In the genomic region with DNA sequence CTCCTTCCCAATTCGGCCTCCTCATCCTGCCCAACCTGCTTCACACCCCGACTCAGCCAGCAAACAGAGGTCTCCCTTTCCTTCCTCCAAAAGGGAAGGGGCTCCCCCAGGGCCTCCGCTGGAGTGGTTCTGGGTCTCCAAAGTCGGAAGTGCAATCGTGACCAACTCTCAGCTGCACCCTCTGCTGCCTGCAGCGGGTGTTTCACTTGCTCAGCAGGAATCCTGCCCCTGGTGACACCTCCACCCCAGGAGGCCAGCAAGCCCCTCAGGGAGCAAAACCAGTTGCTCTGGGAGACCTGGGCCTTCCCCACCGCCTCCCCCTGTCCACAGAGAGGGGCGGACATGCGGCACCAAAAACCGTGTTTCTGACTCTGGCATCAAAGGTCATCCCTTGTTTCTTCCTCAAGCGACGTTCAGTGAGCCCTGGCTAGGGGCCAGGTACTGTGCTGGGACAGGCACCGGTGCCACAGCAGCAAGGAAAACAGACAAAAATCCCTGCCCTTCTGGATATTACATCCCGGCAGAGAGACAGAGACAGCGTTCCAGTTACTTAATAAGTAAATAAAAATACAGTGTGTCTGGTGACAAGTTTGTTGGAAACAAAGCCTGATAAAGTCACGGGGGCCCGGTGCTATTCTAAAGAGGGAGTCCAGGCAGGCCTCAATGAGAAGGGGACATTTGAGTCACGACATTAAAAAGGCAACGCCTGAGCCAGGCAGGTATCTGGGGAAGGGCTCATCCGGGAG, we compare ENCODE assay signal across 11 cellular contexts.
A peak's percentile ranks its signal among the peaks of the same experiment; 100 is the strongest.
DNase-seq lines count a peak whose midpoint lies in the region; ATAC-seq, FAIRE-seq and TF ChIP-seq lines count a peak whose summit lies in the region.
"Had no signal": no experiment of that assay in that cellular context is flagged by ENCODE, and none has a peak within 500 bp of the region (broad histone marks: within the 10 kb centered on the region; RNA-seq: fewer than 3 reads in every experiment).

No MANE protein-coding gene starts in this region.

- H2AFZ ChIP-seq in H1 (ENCODE audit: low read length): no peak overlapping the region

- DNase-seq in NCI-H345 (lab: John Stamatoyannopoulos, UW) (peak; percentile 58), H1 (ENCODE audit: low read depth in 1 of 2, low spot score in 2 of 2) (no peak)
- DNase-seq: NCI-H1048 had no signal

- POLR2A ChIA-PET in H1 (lab: Charles Lee; ENCODE audit: partially characterized antibody): no interaction called here

- no peak overlapping the region; the same call in 1 of the 2 replicates for H3K18ac ChIP-seq in H1 (ENCODE audit: extremely low read depth, low read length)

- H3K14ac ChIP-seq in H1 (ENCODE audit: insufficient read length): no peak overlapping the region

- peak overlapping the region; percentile 84; the same call in 1 of the 2 replicates for H4K8ac ChIP-seq in H1 (ENCODE audit: extremely low read depth, insufficient read depth, low read length)

- CTCF ChIA-PET in H1 (lab: Charles Lee; ENCODE audit: partially characterized antibody): interaction anchor here (0.5 to 1.7 kb wide), 8 partner anchors 9 to 181 kb away, joined by 3 to 6 read pairs (median 3); no protein-coding TSS in a partner anchor

- peak; percentile 24 for TF ChIP-seq CTCF in GM12873 (IDR thresholded peaks at IDR 0.05; ENCODE audit: insufficient read depth, low read depth, low read length, missing control alignments)
- peak in 2 of 3 experiments; percentile 7 to 14; a peak in 2 of 4 replicates for TF ChIP-seq CTCF in H1 (IDR thresholded peaks at IDR 0.05; ENCODE audit: control extremely low read depth in 1 of 3, insufficient read depth in 1 of 3, low read depth in 1 of 3, low read length in 3 of 3)

- H2BK120ac ChIP-seq in H1 (replicated peaks; ENCODE audit: low read depth, low read length): no peak overlapping the region

- no peak for FAIRE-seq in H1 (lab: Jason Lieb, UNC)
- FAIRE-seq: G401.6, RCC 7860 had no signal

- no peak overlapping the region for H3K56ac ChIP-seq in H1 (replicated peaks; ENCODE audit: insufficient read length, low read depth, low read length)

- no peaks in the 10 kb centered on the region for H3K9me3 ChIP-seq in H1 (ENCODE audit: insufficient read depth in 2 of 2, low read depth in 1 of 2, low read length in 1 of 2)

- WGBS in H1 (ENCODE audit: extremely low coverage in 1 of 2, insufficient coverage in 1 of 2, insufficient read length in 1 of 2, insufficient replicate concordance in 2 of 2, low coverage in 1 of 2, low lambda C conversion rate in 2 of 2, missing lambda C conversion rate in 1 of 2), 2 experiments: 86% methylated on average over 20 of the region's 20 CpGs; no CpG with 5 or more reads in 1 of the 2 experiments

- H3K23me2 ChIP-seq in H1 (ENCODE audit: low read depth, low read length): no peaks in the 10 kb centered on the region

- TF ChIP-seq POLR2A in H1 (IDR thresholded peaks at IDR 0.05; ENCODE audit: control extremely low read depth in 1 of 2, low read depth in 2 of 2, low read length in 2 of 2): no peak

- ATAC-seq in GM18517 (IDR thresholded peaks at IDR 0.05; ENCODE audit: unreplicated experiment): no peak
- ATAC-seq in HG03565 (IDR thresholded peaks at IDR 0.05; ENCODE audit: unreplicated experiment): no peak
- no peak for ATAC-seq in HG03175 (IDR thresholded peaks at IDR 0.05; ENCODE audit: unreplicated experiment)
- ATAC-seq in GM21576 (IDR thresholded peaks at IDR 0.05; ENCODE audit: unreplicated experiment): no peak

- H3K4me3 ChIP-seq in H1 (ENCODE audit: extremely low read depth in 1 of 4, insufficient read depth in 2 of 4, low read depth in 3 of 4, low read length in 4 of 4) (no peak overlapping the region), skin epidermis (no peak overlapping the region)

- no peak overlapping the region for H3K4me2 ChIP-seq in H1 (ENCODE audit: insufficient read depth in 1 of 2, low read depth in 2 of 2, low read length in 2 of 2)

- H3K9ac ChIP-seq in H1 (replicated peaks in 1 of 4; ENCODE audit: extremely low read depth in 1 of 4, low read depth in 3 of 4, low read length in 3 of 4): no peak overlapping the region

- H3K27me3 ChIP-seq in H1 (replicated peaks in 1 of 4; ENCODE audit: control insufficient read depth in 3 of 4, extremely low read depth in 1 of 4, insufficient read depth in 3 of 4, low read length in 3 of 4): no peaks in the 10 kb centered on the region

- H3K79me2 ChIP-seq in H1 (ENCODE audit: control insufficient read depth in 1 of 2, insufficient read depth in 2 of 2, low read length in 2 of 2): no peaks in the 10 kb centered on the region

- no peaks in the 10 kb centered on the region for H3K36me3 ChIP-seq in H1 (ENCODE audit: control insufficient read depth in 2 of 4, insufficient read depth in 4 of 4, low read length in 3 of 4)

- H2AK5ac ChIP-seq in H1 (ENCODE audit: low read depth, low read length): no peak overlapping the region

- H3K27ac ChIP-seq in H1 (ENCODE audit: low read depth, low read length): no peak overlapping the region
- H3K27ac ChIP-seq in skin epidermis: peak overlapping the region in 17 of 21 experiments; percentile 20 to 89 (median 52)

- TF ChIP-seq RAD21 in H1 (IDR thresholded peaks at IDR 0.05 in 1 of 2, conservative IDR thresholded peaks at IDR 0.05 in 1 of 2; ENCODE audit: low read depth in 2 of 2, low read length in 2 of 2): peak; percentile 5 to 14; a peak in 1 of 4 replicates

- H2BK15ac ChIP-seq in H1 (ENCODE audit: low read length): no peak overlapping the region

- H2BK5ac ChIP-seq in H1 (ENCODE audit: low read depth, low read length): no peak overlapping the region

- H2BK12ac ChIP-seq in H1 (ENCODE audit: low read depth, low read length): no peak overlapping the region

- TF ChIP-seq EP300 in H1 (IDR thresholded peaks at IDR 0.05; ENCODE audit: borderline replicate concordance in 1 of 2, low read depth in 2 of 2, low read length in 2 of 2): no peak

- H3K79me1 ChIP-seq in H1 (ENCODE audit: low read depth, low read length): no peaks in the 10 kb centered on the region

- H3K23ac ChIP-seq in H1 (ENCODE audit: insufficient read length): no peak overlapping the region

- peaks cover 0 to 3% (median 1%) of the 10 kb centered on the region in 4 experiments; a peak in 5 of 7 replicates for H3K4me1 ChIP-seq in H1 (replicated peaks in 1 of 4; ENCODE audit: control insufficient read depth in 3 of 4, insufficient read depth in 4 of 4, low read length in 3 of 4)

- H3K4ac ChIP-seq in H1 (replicated peaks; ENCODE audit: insufficient read length, low read depth, low read length): no peak overlapping the region

- H2BK20ac ChIP-seq in H1 (ENCODE audit: low read length): 0 out of 2 replicates have a peak overlapping the region, but pooled peaks have one; percentile 32

- H4K91ac ChIP-seq in H1 (replicated peaks; ENCODE audit: insufficient read length, low read length): no peak overlapping the region

- H4K20me1 ChIP-seq in H1 (replicated peaks in 1 of 2; ENCODE audit: control insufficient read depth in 1 of 2, insufficient read depth in 2 of 2, low read length in 2 of 2): no peaks in the 10 kb centered on the region

- H4K5ac ChIP-seq in H1 (ENCODE audit: insufficient read length, low read depth, low read length): no peak overlapping the region

TF ChIP-seq in H1, 55 proteins besides CTCF, POLR2A, EP300 and RAD21:
- TF ChIP-seq CHD2 (IDR thresholded peaks at IDR 0.05; ENCODE audit: low read length): no peak
- TF ChIP-seq NRF1 (IDR thresholded peaks at IDR 0.05; ENCODE audit: low read depth, low read length): no peak
- no peak for TF ChIP-seq SAP30 (IDR thresholded peaks at IDR 0.05; ENCODE audit: insufficient read depth, insufficient replicate concordance, low read length)
- no peak for TF ChIP-seq GABPA (IDR thresholded peaks at IDR 0.05; ENCODE audit: borderline replicate concordance, insufficient read depth, low read length)
- TF ChIP-seq BACH1 (IDR thresholded peaks at IDR 0.05; ENCODE audit: low read length): no peak
- TF ChIP-seq BCL11A (IDR thresholded peaks at IDR 0.05; ENCODE audit: low read depth in 2 of 2, low read length in 2 of 2): no peak
- no peak for TF ChIP-seq ATF2 (IDR thresholded peaks at IDR 0.05; ENCODE audit: low read length)
- no peak for TF ChIP-seq GTF2F1 (IDR thresholded peaks at IDR 0.05; ENCODE audit: borderline replicate concordance, low read depth, low read length)
- TF ChIP-seq SP1 (IDR thresholded peaks at IDR 0.05; ENCODE audit: low read depth, low read length): no peak
- no peak for TF ChIP-seq PHF8 (conservative IDR thresholded peaks at IDR 0.05; ENCODE audit: low read depth, low read length)
- TF ChIP-seq TAF7 (optimal IDR thresholded peaks at IDR 0.05; ENCODE audit: borderline replicate concordance, low read depth, low read length): no peak
- TF ChIP-seq POU5F1 (IDR thresholded peaks at IDR 0.05; ENCODE audit: low read depth, low read length): no peak
- no peak for TF ChIP-seq CTBP2 (IDR thresholded peaks at IDR 0.05; ENCODE audit: borderline replicate concordance, insufficient read depth, insufficient read length, low read length)
- TF ChIP-seq SRF (IDR thresholded peaks at IDR 0.05; ENCODE audit: low read depth, low read length): no peak
TF ChIP-seq in H1: peak in this region for 0.
